In genomic region chr6:144305985-144306384, GRCh38 we compare ENCODE assay signal across 9 cellular contexts. TPM values are rescaled to one million over a fixed set of nuclear protein-coding genes. Genes with fewer than 3 reads are reported as not detected.
A peak's percentile ranks its signal among the peaks of the same experiment; 100 is the strongest.
DNase-seq lines count a peak whose midpoint lies in the region; ATAC-seq, FAIRE-seq and TF ChIP-seq lines count a peak whose summit lies in the region.
"Had no signal": no experiment of that assay in that cellular context is flagged by ENCODE, and none has a peak within 500 bp of the region (broad histone marks: within the 10 kb centered on the region; RNA-seq: fewer than 3 reads in every experiment).

No MANE protein-coding gene starts in this region.

- TF ChIP-seq POLR2A in lower leg skin (IDR thresholded peaks at IDR 0.05): no peak

- intact Hi-C loops in lower leg skin (cut with DNase I; ENCODE audit: low total_unique reads): no loop called here

- TF ChIP-seq CTCF in lower leg skin (IDR thresholded peaks at IDR 0.05): no peak

- ATAC-seq in GM21737 (IDR thresholded peaks at IDR 0.05; ENCODE audit: unreplicated experiment): peak; percentile 94

- H3K36me3 ChIP-seq in KOPT-K1 (ENCODE audit: insufficient read depth, low read length): no peaks in the 10 kb centered on the region

- WGBS in lower leg skin, 2 donors: 74 to 77% methylated on average over 3 of the region's 3 CpGs

- no peaks in the 10 kb centered on the region for H3K9me3 ChIP-seq in KOPT-K1 (ENCODE audit: insufficient read depth, low read length, poor library complexity, severe bottlenecking)

- FAIRE-seq in GM18507 (lab: Jason Lieb, UNC): peak; percentile 83

- peak overlapping the region; percentile 74 for H3K27ac ChIP-seq in KOPT-K1 (ENCODE audit: low read depth, low read length, poor library complexity, severe bottlenecking)
- H3K27ac ChIP-seq: HL-60 had no signal

- DNase-seq in GM18507 (ENCODE audit: extremely low spot score, insufficient read length, low read depth) (no peak), glomerular visceral epithelial cell (ENCODE audit: extremely low spot score) (peak; percentile 46), lower leg skin (ENCODE audit: low spot score in 2 of 2) (no peak), epidermal melanocyte (ENCODE audit: insufficient read length, low spot score) (no peak), GDM1 (lab: John Stamatoyannopoulos, UW) (no peak), hypothalamus (lab: John Stamatoyannopoulos, UW) (no peak)

- no peak overlapping the region for H3K4me3 ChIP-seq in lower leg skin (ENCODE audit: low read depth, poor library complexity, severe bottlenecking)

RNA-seq across cellular contexts. Expression of gene UTRN, which starts 20.9 kb away (rescaled TPM):
- 100 to 1,000 TPM in 3 of 4 donors, 10 to 100 TPM in 1; 88.7 to 149 (median 132) TPM for total RNA-seq in lower leg skin
